ENCODE assay signal across 16 cellular contexts in the genomic region with DNA sequence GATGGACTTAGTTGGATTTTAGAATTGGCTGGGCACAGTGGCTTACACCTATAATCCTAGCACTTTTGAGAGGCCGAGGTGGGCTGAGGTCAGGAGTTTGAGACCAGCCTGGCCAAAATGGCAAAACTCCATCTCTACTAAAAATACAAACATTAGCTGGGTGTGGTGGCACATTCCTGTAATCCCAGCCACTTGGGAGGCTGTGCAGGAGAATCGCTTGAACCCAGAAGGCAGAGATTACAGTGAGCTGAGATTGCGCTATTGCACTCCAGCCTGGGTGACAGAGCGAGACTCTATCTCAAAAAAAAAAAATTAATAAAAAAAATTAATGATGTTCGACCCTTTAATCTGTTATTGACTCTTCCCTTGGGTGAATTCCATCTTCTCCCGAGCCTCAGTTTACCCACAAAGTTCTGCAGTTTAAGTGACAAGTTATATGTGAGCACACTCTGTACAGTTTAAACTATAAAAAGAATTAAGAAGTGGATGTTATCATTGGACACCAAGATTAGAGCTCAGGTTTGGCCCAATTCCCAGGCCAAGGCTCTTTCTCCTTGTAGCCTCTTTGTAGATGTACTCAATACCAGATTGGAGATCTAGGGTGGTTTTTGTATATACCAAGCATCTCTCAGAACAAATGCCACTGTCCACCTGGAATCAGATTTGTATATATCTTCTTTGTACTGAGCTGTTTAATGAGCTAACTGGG. TPM values are rescaled to one million over a fixed set of nuclear protein-coding genes. Genes with fewer than 3 reads are reported as not detected.
DNase-seq lines count a peak whose midpoint lies in the region; ATAC-seq and TF ChIP-seq lines count a peak whose summit lies in the region.
"Had no signal": no experiment of that assay in that cellular context is flagged by ENCODE, and none has a peak within 500 bp of the region (broad histone marks: within the 10 kb centered on the region; RNA-seq: fewer than 3 reads in every experiment).

No MANE protein-coding gene starts in this region.

- H2AFZ ChIP-seq in Karpas-422 (ENCODE audit: low read length) = no peak overlapping the region

- TF ChIP-seq CTCF in chondrocyte (IDR thresholded peaks at IDR 0.05) = no peak

- H3K9me3 Mint-ChIP-seq in chondrocyte (ENCODE audit: low read depth) = no peaks in the 10 kb centered on the region
- H3K9me3 Mint-ChIP-seq: mesothelial cell of epicardium had no signal

- H3K4me2 ChIP-seq in Karpas-422 (ENCODE audit: low read depth, low read length, poor library complexity, severe bottlenecking) = no peak overlapping the region

- no peak for DNase-seq in Karpas-422
- no peak for DNase-seq in chondrocyte (ENCODE audit: low spot score)
- DNase-seq in iris pigment epithelial cell (ENCODE audit: low read depth) = peak; percentile 60
- DNase-seq in stimulated activated CD8-positive, alpha-beta memory T cell treated with anti-CD3 and anti-CD28 coated beads, Interleukin-4, amount 100 ng/mL, for 48 hours = no peak
- no peak for DNase-seq in retina
- DNase-seq: activated CD4-positive, alpha-beta T cell treated with anti-CD3 and anti-CD28 coated beads for 4 hours; esophagus squamous epithelium; kidney; NCI-H526 treated with DMSO at 0.1 percent for 48 hours; PC-3; right lobe of liver; stimulated activated CD4-positive, alpha-beta T cell treated with anti-CD3 and anti-CD28 coated beads, Interleukin-2, amount 100 ng/mL, for 24 hours had no signal

- peaks cover 39% of the 10 kb centered on the region for H3K36me3 ChIP-seq in Karpas-422 (ENCODE audit: insufficient read depth, low read length)
- peaks cover 0 to 14% (median 7%) of the 10 kb centered on the region in 5 donors for H3K36me3 ChIP-seq in subcutaneous abdominal adipose tissue (ENCODE audit: control insufficient read depth in 5 of 5, insufficient read depth in 5 of 5, low read length in 5 of 5)
- H3K36me3 ChIP-seq: SJSA1 had no signal

- H3K27ac ChIP-seq in Karpas-422 (ENCODE audit: low read length) = peak overlapping the region; percentile 42
- H3K27ac ChIP-seq in subcutaneous abdominal adipose tissue (ENCODE audit: low read depth, low read length) = peak overlapping the region; percentile 13
- H3K27ac ChIP-seq: right lobe of liver, SJSA1 had no signal

- H3K27me3 ChIP-seq in Karpas-422 (ENCODE audit: low read length) = no peaks in the 10 kb centered on the region
- H3K27me3 ChIP-seq in subcutaneous abdominal adipose tissue (ENCODE audit: control insufficient read depth in 5 of 5, insufficient read depth in 4 of 5, low read length in 5 of 5) = no peaks in the 10 kb centered on the region
- H3K27me3 ChIP-seq: esophagus squamous epithelium, right lobe of liver, SJSA1 had no signal

- peaks cover 8% of the 10 kb centered on the region for H3K36me3 Mint-ChIP-seq in chondrocyte (ENCODE audit: low read depth)

- H3K4me1 ChIP-seq in Karpas-422 (ENCODE audit: low read length) (peaks cover 9% of the 10 kb centered on the region), subcutaneous abdominal adipose tissue (ENCODE audit: control insufficient read depth in 5 of 5, insufficient read depth in 5 of 5, low read length in 5 of 5) (peaks cover 0 to 29% (median 14%) of the 10 kb centered on the region in 5 donors)
- H3K4me1 ChIP-seq: SJSA1 had no signal

- peaks cover 29% of the 10 kb centered on the region for H3K4me1 Mint-ChIP-seq in chondrocyte (ENCODE audit: low read depth)

- no peaks in the 10 kb centered on the region for H3K27me3 Mint-ChIP-seq in chondrocyte (ENCODE audit: low read depth)

- H3K9ac ChIP-seq in Karpas-422 (ENCODE audit: low read length) = no peak overlapping the region
- no peak overlapping the region for H3K9ac ChIP-seq in subcutaneous abdominal adipose tissue (ENCODE audit: low read length in 5 of 5)

- H3K9me3 ChIP-seq in Karpas-422 (ENCODE audit: low read length) (no peaks in the 10 kb centered on the region), subcutaneous abdominal adipose tissue (ENCODE audit: control insufficient read depth in 5 of 5, low read length in 5 of 5) (no peaks in the 10 kb centered on the region)
- H3K9me3 ChIP-seq: esophagus squamous epithelium, right lobe of liver, SJSA1 had no signal

- H3K27ac Mint-ChIP-seq in chondrocyte (ENCODE audit: unreplicated experiment) = peak overlapping the region; percentile 27
- H3K27ac Mint-ChIP-seq: mesothelial cell of epicardium had no signal

- H3K4me3 ChIP-seq in Karpas-422 (ENCODE audit: low read length) (no peak overlapping the region), subcutaneous abdominal adipose tissue (ENCODE audit: low read depth in 1 of 5, low read length in 5 of 5) (no peak overlapping the region)
- H3K4me3 ChIP-seq: esophagus squamous epithelium, right lobe of liver, SJSA1 had no signal

- H3K9me2 ChIP-seq in Karpas-422 (replicated peaks; ENCODE audit: insufficient read depth, low read length) = no peaks in the 10 kb centered on the region

- no peak for ATAC-seq in HG02678 (IDR thresholded peaks at IDR 0.05; ENCODE audit: unreplicated experiment)
- ATAC-seq: PC-3 had no signal

- H3K79me2 ChIP-seq in Karpas-422 (ENCODE audit: low read length) = peaks cover 91% of the 10 kb centered on the region

- H4K20me1 ChIP-seq in Karpas-422 (ENCODE audit: insufficient read depth, low read depth, low read length) = no peaks in the 10 kb centered on the region

- no peak overlapping the region for H3K4me3 Mint-ChIP-seq in chondrocyte (ENCODE audit: unreplicated experiment)
- H3K4me3 Mint-ChIP-seq: mesothelial cell of epicardium had no signal

RNA-seq across cellular contexts. Expression of a gene that starts 15.0 kb away (rescaled TPM):
- 64.1 and 73.6 TPM in 2 replicates for total RNA-seq in Karpas-422 (2014; rRNA removed; shearing (Covaris generic); ENCODE audit: low replicate concordance)
- 17.8 to 23.1 TPM (median 20.8 TPM) in 3 replicates for total RNA-seq in chondrocyte
